ENCODE assay signal across 25 cellular contexts in genomic region chr12:18935371-18935965, GRCh38.
"Had no signal": no experiment of that assay in that cellular context is flagged by ENCODE, and none has a peak within 500 bp of the region (broad histone marks: within the 10 kb centered on the region; RNA-seq: fewer than 3 reads in every experiment).

No MANE protein-coding gene starts in this region.

- H3K27me3 Mint-ChIP-seq: naive thymus-derived CD4-positive, alpha-beta T cell had no signal

- H3K36me3 Mint-ChIP-seq: type B pancreatic cell had no signal

- H3K4me1 Mint-ChIP-seq: naive thymus-derived CD4-positive, alpha-beta T cell; nephron had no signal

- H3K27ac Mint-ChIP-seq: effector memory CD8-positive, alpha-beta T cell; naive thymus-derived CD4-positive, alpha-beta T cell; nephron; type B pancreatic cell had no signal

- H3K36me3 ChIP-seq: esophagus squamous epithelium, neutrophil, pancreas, right lobe of liver, tibial artery had no signal

- H3K9me3 Mint-ChIP-seq: type B pancreatic cell had no signal

- H3K9me3 ChIP-seq: esophagus squamous epithelium, neutrophil, pancreas, right lobe of liver, testis, tibial artery had no signal

- H3K4me3 ChIP-seq: esophagus squamous epithelium, pancreas, right lobe of liver, smooth muscle cell, testis, tibial artery had no signal

- DNase-seq: cortex of kidney; effector memory CD8-positive, alpha-beta T cell; erythroblast; esophagus squamous epithelium; kidney; mesendoderm; midbrain; naive thymus-derived CD4-positive, alpha-beta T cell; pancreas; right lobe of liver; stimulated activated CD4-positive, alpha-beta T cell treated with anti-CD3 and anti-CD28 coated beads, Interleukin-12 subunit alpha, Interleukin-12 subunit beta, amount 100 ng/mL, for 4 hours; stimulated activated CD4-positive, alpha-beta T cell treated with anti-CD3 and anti-CD28 coated beads, Interleukin-1b, Interleukin-23, amount 100 ng/mL, for 48 hours; stimulated activated CD4-positive, alpha-beta T cell treated with anti-CD3 and anti-CD28 coated beads, Interleukin-4, amount 100 ng/mL, for 1 hour; stimulated activated CD8-positive, alpha-beta memory T cell treated with anti-CD3 and anti-CD28 coated beads, Interleukin-4, amount 100 ng/mL, for 48 hours; stimulated activated naive CD4-positive, alpha-beta T cell treated with Interleukin-2 at 50 U/mL for 16 hours; substantia nigra; testis; tibial artery had no signal

- H3K27ac ChIP-seq: esophagus squamous epithelium, neutrophil, pancreas, right lobe of liver, testis, tibial artery had no signal

- H3K4me3 Mint-ChIP-seq: effector memory CD8-positive, alpha-beta T cell; naive thymus-derived CD4-positive, alpha-beta T cell; nephron; type B pancreatic cell had no signal

- H3K4me2 ChIP-seq: smooth muscle cell had no signal

- H3K4me1 ChIP-seq: esophagus squamous epithelium, pancreas, right lobe of liver, testis, tibial artery had no signal

- FAIRE-seq: endometrium, frontal cortex, kidney, pancreas had no signal

- H3K27me3 ChIP-seq: esophagus squamous epithelium, neutrophil, pancreas, right lobe of liver, testis, tibial artery had no signal

- ATAC-seq: effector memory CD8-positive, alpha-beta T cell; left lobe of liver; naive thymus-derived CD4-positive, alpha-beta T cell; pancreas; right lobe of liver had no signal
